In genomic region chr1:88276158-88276557, GRCh38 we compare ENCODE assay signal across 20 cellular contexts.
DNase-seq lines count a peak whose midpoint lies in the region; ATAC-seq, FAIRE-seq and TF ChIP-seq lines count a peak whose summit lies in the region.
"Had no signal": no experiment of that assay in that cellular context is flagged by ENCODE, and none has a peak within 500 bp of the region (broad histone marks: within the 10 kb centered on the region; RNA-seq: fewer than 3 reads in every experiment).

No MANE protein-coding gene starts in this region.

- TF ChIP-seq POLR2A in sigmoid colon (IDR thresholded peaks at IDR 0.05) = no peak

- H3K36me3 Mint-ChIP-seq in MCF 10A (ENCODE audit: insufficient read depth, unreplicated experiment) = no peaks in the 10 kb centered on the region

- POLR2A ChIA-PET in MCF 10A (lab: Yijun Ruan, JAX) = no interaction called here

- H3K27ac Mint-ChIP-seq in MCF 10A (ENCODE audit: low read depth, unreplicated experiment) = no peak overlapping the region
- H3K27ac Mint-ChIP-seq: activated CD4-positive, alpha-beta T cell treated with anti-CD3 and anti-CD28 coated beads, Interleukin-2, amount 10 ng/mL, durations not matched to agents 7 days and 5 days; nephron progenitor cell had no signal

- H3K4me3 ChIP-seq in mammary epithelial cell (replicated peaks in 1 of 3; ENCODE audit: insufficient read depth in 1 of 3, low read depth in 2 of 3, low read length in 3 of 3) (no peak overlapping the region), RWPE2 (ENCODE audit: severe bottlenecking) (no peak overlapping the region), fibroblast of pulmonary artery (replicated peaks; ENCODE audit: low read depth, low read length) (no peak overlapping the region), kidney (ENCODE audit: low read length in 2 of 2) (no peak overlapping the region), sigmoid colon (no peak overlapping the region)
- H3K4me3 ChIP-seq: heart left ventricle, skin epidermis, suprapubic skin had no signal

- no peak for TF ChIP-seq EP300 in sigmoid colon (IDR thresholded peaks at IDR 0.05)

- peaks cover 5% of the 10 kb centered on the region for H3K4me1 Mint-ChIP-seq in MCF 10A (ENCODE audit: insufficient read depth, unreplicated experiment)
- H3K4me1 Mint-ChIP-seq: activated CD4-positive, alpha-beta T cell treated with anti-CD3 and anti-CD28 coated beads, Interleukin-2, amount 10 ng/mL, durations not matched to agents 7 days and 5 days; nephron progenitor cell had no signal

- H4K20me1 ChIP-seq in mammary epithelial cell (ENCODE audit: insufficient read depth, low read length) = no peaks in the 10 kb centered on the region

- peaks cover 1% of the 10 kb centered on the region for H3K27me3 Mint-ChIP-seq in MCF 10A (ENCODE audit: insufficient read depth, unreplicated experiment)
- H3K27me3 Mint-ChIP-seq: activated CD4-positive, alpha-beta T cell treated with anti-CD3 and anti-CD28 coated beads, Interleukin-2, amount 10 ng/mL, durations not matched to agents 7 days and 5 days had no signal

- no peak for FAIRE-seq in kidney (lab: Jason Lieb, UNC)

- H3K9me3 ChIP-seq in mammary epithelial cell (replicated peaks; ENCODE audit: insufficient read depth, low read length) (no peaks in the 10 kb centered on the region), RWPE2 (ENCODE audit: severe bottlenecking) (no peaks in the 10 kb centered on the region), kidney (ENCODE audit: control insufficient read depth in 1 of 2, low read length in 2 of 2) (no peaks in the 10 kb centered on the region), sigmoid colon (peaks cover 0 to 3% (median 0%) of the 10 kb centered on the region in 4 donors)

- CTCF ChIA-PET in MCF 10A (lab: Yijun Ruan, JAX) = interaction anchor here (0.7 kb wide), 1 partner anchor 49 kb away, joined by 3 read pairs; no protein-coding TSS in a partner anchor
- CTCF ChIA-PET in mammary epithelial cell (lab: Charles Lee; ENCODE audit: low non-redundant PET) = no interaction called here

- H3K36me3 ChIP-seq in mammary epithelial cell (ENCODE audit: insufficient read depth, low read length) = no peaks in the 10 kb centered on the region
- H3K36me3 ChIP-seq in RWPE2 (ENCODE audit: low read depth) = no peaks in the 10 kb centered on the region
- no peaks in the 10 kb centered on the region for H3K36me3 ChIP-seq in kidney (ENCODE audit: control insufficient read depth in 1 of 2, insufficient read depth in 2 of 2, low read length in 2 of 2)
- no peaks in the 10 kb centered on the region for H3K36me3 ChIP-seq in sigmoid colon
- H3K36me3 ChIP-seq: heart left ventricle, suprapubic skin had no signal

- TF ChIP-seq CTCF in MCF 10A (IDR thresholded peaks at IDR 0.05; ENCODE audit: unreplicated experiment) (no peak), mammary epithelial cell (conservative IDR thresholded peaks at IDR 0.05 in 1 of 2, IDR thresholded peaks at IDR 0.05 in 1 of 2; ENCODE audit: extremely low read depth in 1 of 2, insufficient read depth in 1 of 2, low read depth in 1 of 2, low read length in 2 of 2) (no peak), RWPE2 (IDR thresholded peaks at IDR 0.05; ENCODE audit: poor library complexity, severe bottlenecking) (no peak), fibroblast of pulmonary artery (IDR thresholded peaks at IDR 0.05; ENCODE audit: low read length, missing control alignments) (no peak), kidney (IDR thresholded peaks at IDR 0.05; ENCODE audit: borderline replicate concordance, extremely low read depth, insufficient read depth) (no peak), sigmoid colon (IDR thresholded peaks at IDR 0.05) (no peak)

- H3K4me1 ChIP-seq in mammary epithelial cell (ENCODE audit: insufficient read depth, low read length) (no peaks in the 10 kb centered on the region), RWPE2 (ENCODE audit: insufficient read depth, poor library complexity, severe bottlenecking) (no peaks in the 10 kb centered on the region), kidney (ENCODE audit: control insufficient read depth in 1 of 2, insufficient read depth in 1 of 2, low read depth in 1 of 2, low read length in 2 of 2) (no peaks in the 10 kb centered on the region), sigmoid colon (peaks cover 0 to 8% (median 3%) of the 10 kb centered on the region in 4 donors)
- H3K4me1 ChIP-seq: heart left ventricle, suprapubic skin had no signal

- BruUV-seq in MCF 10A (replicated peaks; lab: Mats Ljungman, UMichigan) = no TSS peak
- BruUV-seq in mammary epithelial cell (replicated peaks; lab: Mats Ljungman, UMichigan) = no TSS peak

- no peak overlapping the region for H2AFZ ChIP-seq in mammary epithelial cell (ENCODE audit: low read depth, low read length)

- H3K27me3 ChIP-seq in mammary epithelial cell (ENCODE audit: insufficient read depth, low read length) (no peaks in the 10 kb centered on the region), RWPE2 (ENCODE audit: insufficient read depth, poor library complexity, severe bottlenecking) (no peaks in the 10 kb centered on the region), sigmoid colon (no peaks in the 10 kb centered on the region)
- H3K27me3 ChIP-seq: heart left ventricle, suprapubic skin had no signal

- no peak overlapping the region for H3K27ac ChIP-seq in mammary epithelial cell (ENCODE audit: insufficient read depth, low read depth, low read length)
- H3K27ac ChIP-seq in RWPE2 (ENCODE audit: poor library complexity, severe bottlenecking) = no peak overlapping the region
- H3K27ac ChIP-seq in kidney (ENCODE audit: low read depth in 2 of 2, low read length in 2 of 2) = no peak overlapping the region
- H3K27ac ChIP-seq in sigmoid colon = no peak overlapping the region
- H3K27ac ChIP-seq: heart left ventricle, skin epidermis, suprapubic skin had no signal

- in situ Hi-C loops in mammary epithelial cell (cut with MboI; ENCODE audit: low sequenced_read_pairs in 2 of 2) = no loop called here

- DNase-seq in MCF 10A (ENCODE audit: unreplicated experiment) (peak; percentile 34), mammary epithelial cell (no peak), RWPE2 (ENCODE audit: low spot score) (no peak), fibroblast of pulmonary artery (ENCODE audit: low read depth) (peak; percentile 40), HuH-7.5 (ENCODE audit: low spot score) (no peak), kidney (no peak), sigmoid colon (no peak)
- DNase-seq: 8988T; activated CD4-positive, alpha-beta T cell treated with anti-CD3 and anti-CD28 coated beads, Interleukin-2, amount 10 ng/mL, durations not matched to agents 7 days and 5 days; activated T-cell treated with anti-CD3 and anti-CD28 coated beads, Interleukin-2, amount 50 U/mL, for 4 hours; aorta; heart left ventricle; left ventricle myocardium superior; NCI-H1105; NCI-H345; nephron progenitor cell had no signal

- H3K4me3 Mint-ChIP-seq in MCF 10A (ENCODE audit: unreplicated experiment) = no peak overlapping the region
- H3K4me3 Mint-ChIP-seq: activated CD4-positive, alpha-beta T cell treated with anti-CD3 and anti-CD28 coated beads, Interleukin-2, amount 10 ng/mL, durations not matched to agents 7 days and 5 days; activated T-cell treated with anti-CD3 and anti-CD28 coated beads, Interleukin-2, amount 50 U/mL, for 4 hours; nephron progenitor cell had no signal

- ATAC-seq in RWPE2 (ENCODE audit: low read depth) = peak; percentile 58; the same call in 2 of the 3 replicates
- no peak for ATAC-seq in GM18498 (IDR thresholded peaks at IDR 0.05; ENCODE audit: unreplicated experiment)
- ATAC-seq: activated T-cell treated with anti-CD3 and anti-CD28 coated beads, Interleukin-2, amount 50 U/mL, for 4 hours; heart left ventricle; left ventricle myocardium superior; Panc1 had no signal

- dilution Hi-C loops in mammary epithelial cell (cut with HindIII; ENCODE audit: low sequenced_read_pairs) = no loop called here

- no peak overlapping the region for H3K4me2 ChIP-seq in mammary epithelial cell (ENCODE audit: insufficient read depth, low read depth, low read length)

- 50% methylated on average over 4 of the region's 4 CpGs for WGBS in mammary epithelial cell (ENCODE audit: low coverage, missing lambda C conversion rate)
- WGBS in sigmoid colon, 2 donors = 41 to 71% methylated on average over 4 of the region's 4 CpGs

- no peaks in the 10 kb centered on the region for H3K79me2 ChIP-seq in mammary epithelial cell (ENCODE audit: insufficient read depth, low read length)

- intact Hi-C loops in MCF 10A (cut with micrococcal nuclease) (no loop called here), mammary epithelial cell (cut with micrococcal nuclease) (no loop called here), kidney (cut with DNase I) (no loop called here), sigmoid colon (cut with DNase I) (no loop called here)

- H3K9ac ChIP-seq in mammary epithelial cell (ENCODE audit: insufficient read depth, low read length) = no peak overlapping the region
- no peak overlapping the region for H3K9ac ChIP-seq in kidney (ENCODE audit: low read length in 2 of 2)

- peaks cover 7% of the 10 kb centered on the region for H3K9me3 Mint-ChIP-seq in MCF 10A (ENCODE audit: unreplicated experiment)
- H3K9me3 Mint-ChIP-seq: activated CD4-positive, alpha-beta T cell treated with anti-CD3 and anti-CD28 coated beads, Interleukin-2, amount 10 ng/mL, durations not matched to agents 7 days and 5 days had no signal

Comparison
In these comparisons a context has a peak if more than half of its experiments do, and no peak if none do; other contexts are left out.
1. DNase-seq: peak in MCF 10A (single experiment) and fibroblast of pulmonary artery (single experiment); none in mammary epithelial cell (single experiment), RWPE2 (single experiment), HuH-7.5 (single experiment), kidney (single experiment) and sigmoid colon (single experiment).